In genomic region chr7:16739863-16740622, GRCh38 we compare ENCODE assay signal across 1 cellular context.
A peak's percentile ranks its signal among the peaks of the same experiment; 100 is the strongest.
TF ChIP-seq lines count a peak whose summit lies in the region.

No MANE protein-coding gene starts in this region.

TF ChIP-seq in K562, 482 proteins besides CTCF, POLR2A, EP300 and RAD21 (continued from another document and continues in another):
- TF ChIP-seq PRDM10 (IDR thresholded peaks at IDR 0.05; ENCODE audit: partially characterized antibody) (peak; percentile 39), ZBTB12 (CRISPR knock-in tag; IDR thresholded peaks at IDR 0.05) (no peak), STAT5B (CRISPR knock-in tag; IDR thresholded peaks at IDR 0.05) (no peak), ZBTB26 (CRISPR knock-in tag; IDR thresholded peaks at IDR 0.05) (no peak), FOXM1 (IDR thresholded peaks at IDR 0.05; ENCODE audit: low read depth) (peak; percentile 84), FOXM1 (CRISPR knock-in tag; IDR thresholded peaks at IDR 0.05; ENCODE audit: low read depth) (no peak), NR3C1 (CRISPR knock-in tag; IDR thresholded peaks at IDR 0.05) (no peak), TEAD2 (tag; IDR thresholded peaks at IDR 0.05) (no peak), ZNF354B (CRISPR knock-in tag; IDR thresholded peaks at IDR 0.05) (no peak), ZBTB43 (CRISPR knock-in tag; IDR thresholded peaks at IDR 0.05) (no peak), NFIC (IDR thresholded peaks at IDR 0.05) (peak; percentile 89), GTF2B (IDR thresholded peaks at IDR 0.05; ENCODE audit: extremely low read depth, insufficient read length) (no peak), BMI1 (IDR thresholded peaks at IDR 0.05; ENCODE audit: low read length) (no peak), MYBL2 (IDR thresholded peaks at IDR 0.05; ENCODE audit: low read depth) (no peak; the same call in 1 of the 2 replicates), MYBL2 (CRISPR knock-in tag; IDR thresholded peaks at IDR 0.05; ENCODE audit: borderline replicate concordance) (no peak), NR1H2 (CRISPR knock-in tag; IDR thresholded peaks at IDR 0.05) (no peak), PTBP1 (IDR thresholded peaks at IDR 0.05; ENCODE audit: low read depth, low read length) (no peak), RB1 (IDR thresholded peaks at IDR 0.05; ENCODE audit: low read depth) (no peak), ZNF184 (CRISPR knock-in tag; IDR thresholded peaks at IDR 0.05) (no peak), HMBOX1 (IDR thresholded peaks at IDR 0.05) (peak; percentile 99), CHD4 (IDR thresholded peaks at IDR 0.05; ENCODE audit: insufficient read depth, insufficient replicate concordance, low read depth, low read length, poor library complexity, severe bottlenecking) (no peak), PRMT5 (CRISPR knock-in tag; IDR thresholded peaks at IDR 0.05) (no peak), KLF6 (CRISPR knock-in tag; IDR thresholded peaks at IDR 0.05; ENCODE audit: borderline replicate concordance) (peak; percentile 55; the same call in 1 of the 2 replicates), NFIX (CRISPR knock-in tag; IDR thresholded peaks at IDR 0.05; ENCODE audit: low read depth) (no peak), ZNF699 (CRISPR knock-in tag; IDR thresholded peaks at IDR 0.05; ENCODE audit: insufficient replicate concordance) (no peak), GABPB1 (CRISPR knock-in tag; IDR thresholded peaks at IDR 0.05) (no peak), KDM5B (IDR thresholded peaks at IDR 0.05; ENCODE audit: insufficient replicate concordance, low read depth, low read length) (no peak), HES1 (IDR thresholded peaks at IDR 0.05; ENCODE audit: low read depth) (peak; percentile 54; the same call in 1 of the 2 replicates), ZNF165 (CRISPR knock-in tag; IDR thresholded peaks at IDR 0.05; ENCODE audit: borderline replicate concordance) (no peak), DNMT1 (IDR thresholded peaks at IDR 0.05) (peak; percentile 71; the same call in 1 of the 2 replicates), BRD4 (IDR thresholded peaks at IDR 0.05) (no peak), ZNF134 (CRISPR knock-in tag; conservative IDR thresholded peaks at IDR 0.05) (no peak), CBX1 (IDR thresholded peaks at IDR 0.05; ENCODE audit: low read depth) (no peak), VEZF1 (CRISPR knock-in tag; IDR thresholded peaks at IDR 0.05) (peak; percentile 64), SFPQ (IDR thresholded peaks at IDR 0.05; ENCODE audit: low read depth, low read length) (no peak), CREBBP (IDR thresholded peaks at IDR 0.05; ENCODE audit: low read depth, low read length) (no peak), ZNF398 (CRISPR knock-in tag; IDR thresholded peaks at IDR 0.05) (no peak), ZNF121 (CRISPR knock-in tag; conservative IDR thresholded peaks at IDR 0.05) (no peak), ZNF133 (CRISPR knock-in tag; IDR thresholded peaks at IDR 0.05) (no peak), EP400 (IDR thresholded peaks at IDR 0.05) (peak; percentile 79), RCOR1 (IDR thresholded peaks at IDR 0.05; ENCODE audit: borderline replicate concordance in 1 of 2, low read depth in 2 of 2, low read length in 2 of 2) (peak; percentile 86 to 91; a peak in 3 of 4 replicates), RAD51 (IDR thresholded peaks at IDR 0.05; ENCODE audit: borderline replicate concordance, low read depth) (peak; percentile 54; the same call in 1 of the 2 replicates), CBX3 (IDR thresholded peaks at IDR 0.05; ENCODE audit: borderline replicate concordance in 1 of 2, low read length in 2 of 2) (peak in 1 of 2 experiments; percentile 96; a peak in 2 of 3 replicates), TCF15 (CRISPR knock-in tag; IDR thresholded peaks at IDR 0.05) (no peak), SRSF3 (IDR thresholded peaks at IDR 0.05; ENCODE audit: insufficient read depth, low read length) (no peak), KHSRP (IDR thresholded peaks at IDR 0.05) (peak; percentile 41; the same call in 1 of the 2 replicates), CBFA2T3 (IDR thresholded peaks at IDR 0.05) (peak; percentile 98), ZNF277 (CRISPR knock-in tag; IDR thresholded peaks at IDR 0.05; ENCODE audit: borderline replicate concordance) (no peak), SRSF1 (IDR thresholded peaks at IDR 0.05; ENCODE audit: low read depth, low read length) (no peak), YY1 (IDR thresholded peaks at IDR 0.05; ENCODE audit: borderline replicate concordance in 1 of 3, control insufficient read depth in 1 of 3, extremely low read depth in 1 of 3, insufficient read depth in 3 of 3, insufficient read length in 1 of 3, insufficient replicate concordance in 2 of 3, low read depth in 1 of 3, low read length in 2 of 3) (peak in 1 of 3 experiments; percentile 15), SAFB (IDR thresholded peaks at IDR 0.05; ENCODE audit: borderline replicate concordance, low read depth, low read length) (no peak)
